ENCODE assay signal across 28 cellular contexts in genomic region chr18:78393463-78393862, GRCh38.
"Had no signal": no experiment of that assay in that cellular context is flagged by ENCODE, and none has a peak within 500 bp of the region (broad histone marks: within the 10 kb centered on the region; RNA-seq: fewer than 3 reads in every experiment).

No MANE protein-coding gene starts in this region.

- H3K4me1 ChIP-seq: left lung, lower lobe of right lung, neural progenitor cell, right atrium auricular region, right lobe of liver, stomach, testis, thyroid gland, transverse colon, upper lobe of right lung had no signal

- FAIRE-seq: islet of Langerhans, kidney, urothelium cell line had no signal

- H3K4me3 ChIP-seq: left lung, lower lobe of right lung, neural progenitor cell, right atrium auricular region, right lobe of liver, stomach, testis, thyroid gland, transverse colon, upper lobe of right lung had no signal

- H3K27me3 ChIP-seq: neural progenitor cell, neutrophil, right atrium auricular region, right lobe of liver, testis, thyroid gland, transverse colon, upper lobe of right lung had no signal

- H3K27ac ChIP-seq: left lung, lower lobe of right lung, neural progenitor cell, neutrophil, right atrium auricular region, right lobe of liver, stomach, testis, thyroid gland, transverse colon, upper lobe of right lung had no signal

- H3K36me3 ChIP-seq: left lung, lower lobe of right lung, neural progenitor cell, neutrophil, right atrium auricular region, right lobe of liver, stomach, thyroid gland, transverse colon, upper lobe of right lung had no signal

- ATAC-seq: left colon; left lung; lower lobe of right lung; natural killer cell; right lobe of liver; stimulated activated naive B cell treated with anti-CD40 and anti-IgM and Interleukin-4, amounts not matched to agents 10 μg/mL and 1 μg/mL and 100 μg/mL, for 72 hours; stimulated activated naive CD8-positive, alpha-beta T cell treated with anti-CD3 and anti-CD28 coated beads, Interleukin-15, Interleukin-2, amounts not matched to agents 100 U/mL and 50 U/mL, for 24 hours; upper lobe of right lung had no signal

- H3K9me3 ChIP-seq: lower lobe of right lung, neutrophil, right lobe of liver, testis, thyroid gland, transverse colon, upper lobe of right lung had no signal

- DNase-seq: hypothalamus; immature natural killer cell; kidney; left colon; left lung; lower lobe of right lung; mammary epithelial cell; mesenchymal stem cell; natural killer cell; nephron progenitor cell; occipital lobe; right lobe of liver; stimulated activated CD4-positive, alpha-beta T cell treated with anti-CD3 and anti-CD28 coated beads, Interleukin-12 subunit alpha, Interleukin-12 subunit beta, amount 100 ng/mL, for 4 hours; stimulated activated CD4-positive, alpha-beta T cell treated with anti-CD3 and anti-CD28 coated beads, Interleukin-15, amount 100 ng/mL, for 24 hours; stimulated activated CD4-positive, alpha-beta T cell treated with anti-CD3 and anti-CD28 coated beads, Interleukin-2, amount 100 ng/mL, for 24 hours; stimulated activated CD4-positive, alpha-beta T cell treated with anti-CD3 and anti-CD28 coated beads, Interleukin-4, amount 100 ng/mL, for 1 hour; stimulated activated naive B cell treated with anti-CD40 and anti-IgM and Interleukin-4, amounts not matched to agents 10 μg/mL and 1 μg/mL and 100 μg/mL, for 72 hours; stimulated activated naive CD8-positive, alpha-beta T cell treated with anti-CD3 and anti-CD28 coated beads, Interleukin-15, Interleukin-2, amounts not matched to agents 100 U/mL and 50 U/mL, for 24 hours; stomach; testis; thyroid gland; transverse colon; upper lobe of right lung had no signal
